In genomic region chr1:172895050-172895460, GRCh38 we compare ENCODE assay signal across 8 cellular contexts.
DNase-seq lines count a peak whose midpoint lies in the region; ATAC-seq and TF ChIP-seq lines count a peak whose summit lies in the region.

No MANE protein-coding gene starts in this region.

- H3K9me3 ChIP-seq in lower lobe of right lung: no peaks in the 10 kb centered on the region

- ATAC-seq in activated T-cell treated with anti-CD3 and anti-CD28 coated beads, Interleukin-2, amount 50 U/mL, for 72 hours (replicated peaks in 1 of 2): peak; percentile 78 to 85
- ATAC-seq in HG02840 (IDR thresholded peaks at IDR 0.05; ENCODE audit: low FRiP score, unreplicated experiment) (peak; percentile 67), GM18868 (IDR thresholded peaks at IDR 0.05; ENCODE audit: unreplicated experiment) (no peak), lower lobe of right lung (no peak)

- H3K4me1 ChIP-seq in lower lobe of right lung: peaks cover 6% of the 10 kb centered on the region

- no peak overlapping the region for H3K27ac Mint-ChIP-seq in activated T-cell treated with anti-CD3 and anti-CD28 coated beads, Interleukin-2, amount 50 U/mL, for 72 hours

- no peak overlapping the region for H3K4me3 ChIP-seq in lower lobe of right lung

- DNase-seq in activated T-cell treated with anti-CD3 and anti-CD28 coated beads, Interleukin-2, amount 50 U/mL, for 72 hours: peak in 1 of 2 donors; percentile 12
- no peak for DNase-seq in activated T-cell treated with anti-CD3 and anti-CD28 coated beads, Interleukin-2, amount 50 U/mL, for 1 hour
- DNase-seq in pons (ENCODE audit: low spot score) (peak; percentile 10), head of caudate nucleus (no peak), lower lobe of right lung (no peak)

- no peak for TF ChIP-seq CTCF in VCaP (conservative IDR thresholded peaks at IDR 0.05)
- no peak for TF ChIP-seq CTCF in lower lobe of right lung (IDR thresholded peaks at IDR 0.05)

- H3K27me3 Mint-ChIP-seq in activated T-cell treated with anti-CD3 and anti-CD28 coated beads, Interleukin-2, amount 50 U/mL, for 72 hours (ENCODE audit: low read depth): peaks cover 44% of the 10 kb centered on the region

- peak overlapping the region; percentile 61 to 87 for H3K4me3 Mint-ChIP-seq in activated T-cell treated with anti-CD3 and anti-CD28 coated beads, Interleukin-2, amount 50 U/mL, for 72 hours

- no peaks in the 10 kb centered on the region for H3K36me3 Mint-ChIP-seq in activated T-cell treated with anti-CD3 and anti-CD28 coated beads, Interleukin-2, amount 50 U/mL, for 72 hours (ENCODE audit: insufficient read depth in 2 of 2)

- peaks cover 58% of the 10 kb centered on the region for H3K4me1 Mint-ChIP-seq in activated T-cell treated with anti-CD3 and anti-CD28 coated beads, Interleukin-2, amount 50 U/mL, for 72 hours (ENCODE audit: low read depth)

- H3K27me3 ChIP-seq in lower lobe of right lung (ENCODE audit: low read depth): no peaks in the 10 kb centered on the region

- H3K27ac ChIP-seq in VCaP (peak overlapping the region; percentile 84), lower lobe of right lung (no peak overlapping the region)

- H3K36me3 ChIP-seq in lower lobe of right lung: no peaks in the 10 kb centered on the region

- H3K9me3 Mint-ChIP-seq in activated T-cell treated with anti-CD3 and anti-CD28 coated beads, Interleukin-2, amount 50 U/mL, for 72 hours: peaks cover 0 to 4% of the 10 kb centered on the region in 2 donors

- intact Hi-C loops in head of caudate nucleus (cut with DNase I): no loop called here
- intact Hi-C loops in lower lobe of right lung (cut with DNase I): no loop called here

Comparison
In these comparisons a context has a peak if more than half of its experiments do, and no peak if none do; other contexts are left out.
1. ATAC-seq: peak in activated T-cell treated with anti-CD3 and anti-CD28 coated beads, Interleukin-2, amount 50 U/mL, for 72 hours (2 of 2) and HG02840 (single experiment); none in GM18868 (single experiment) and lower lobe of right lung (0 of 2).